Comparison of ENCODE assay signal across 1 cellular context in genomic region chr13:30408319-30409101, GRCh38.
TF ChIP-seq lines count a peak whose summit lies in the region.

No MANE protein-coding gene starts in this region.

TF ChIP-seq in HepG2, 621 proteins besides CTCF, POLR2A, EP300 and RAD21 (continued from another document and continues in another):
- no peak for TF ChIP-seq ZNF317 (CRISPR knock-in tag; IDR thresholded peaks at IDR 0.05)
- no peak for TF ChIP-seq CREB1 (IDR thresholded peaks at IDR 0.05)
- TF ChIP-seq CREB1 (CRISPR knock-in tag; IDR thresholded peaks at IDR 0.05) = no peak
- TF ChIP-seq BRCA1 (CRISPR knock-in tag; IDR thresholded peaks at IDR 0.05) = peak; percentile 44; the same call in 1 of the 2 replicates
- TF ChIP-seq SCMH1 (CRISPR knock-in tag; IDR thresholded peaks at IDR 0.05; ENCODE audit: borderline replicate concordance) = no peak
- no peak for TF ChIP-seq PRPF4 (IDR thresholded peaks at IDR 0.05; ENCODE audit: low read depth, low read length, poor library complexity, severe bottlenecking)
- TF ChIP-seq ZNF441 (CRISPR knock-in tag; IDR thresholded peaks at IDR 0.05; ENCODE audit: borderline replicate concordance) = peak; percentile 83; the same call in 1 of the 2 replicates
- TF ChIP-seq NFKB2 (CRISPR knock-in tag; IDR thresholded peaks at IDR 0.05; ENCODE audit: borderline replicate concordance) = peak; percentile 95; the same call in 1 of the 2 replicates
- TF ChIP-seq HNRNPLL (IDR thresholded peaks at IDR 0.05; ENCODE audit: low read depth, low read length, poor library complexity, severe bottlenecking) = peak; percentile 82
- TF ChIP-seq ZNF792 (CRISPR knock-in tag; IDR thresholded peaks at IDR 0.05) = no peak
- TF ChIP-seq ZBTB20 (CRISPR knock-in tag; IDR thresholded peaks at IDR 0.05; ENCODE audit: borderline replicate concordance, low read depth) = peak; percentile 85; the same call in 1 of the 2 replicates
- TF ChIP-seq ATF1 (CRISPR knock-in tag; IDR thresholded peaks at IDR 0.05) = no peak
- no peak for TF ChIP-seq ZNF567 (CRISPR knock-in tag; IDR thresholded peaks at IDR 0.05; ENCODE audit: borderline replicate concordance)
- peak; percentile 89 for TF ChIP-seq HOXA3 (CRISPR knock-in tag; IDR thresholded peaks at IDR 0.05)
- TF ChIP-seq SMAD3 (CRISPR knock-in tag; IDR thresholded peaks at IDR 0.05) = no peak
- no peak for TF ChIP-seq SOX6 (IDR thresholded peaks at IDR 0.05)
- TF ChIP-seq SOX6 (CRISPR knock-in tag; IDR thresholded peaks at IDR 0.05) = peak; percentile 59
- TF ChIP-seq FUBP1 (CRISPR knock-in tag; IDR thresholded peaks at IDR 0.05; ENCODE audit: borderline replicate concordance) = no peak
- no peak for TF ChIP-seq ZNF558 (CRISPR knock-in tag; IDR thresholded peaks at IDR 0.05; ENCODE audit: borderline replicate concordance)
- TF ChIP-seq GATAD1 (CRISPR knock-in tag; IDR thresholded peaks at IDR 0.05) = no peak
- peak; percentile 53 for TF ChIP-seq STAG1 (CRISPR knock-in tag; IDR thresholded peaks at IDR 0.05)
- TF ChIP-seq, protein P1, sequence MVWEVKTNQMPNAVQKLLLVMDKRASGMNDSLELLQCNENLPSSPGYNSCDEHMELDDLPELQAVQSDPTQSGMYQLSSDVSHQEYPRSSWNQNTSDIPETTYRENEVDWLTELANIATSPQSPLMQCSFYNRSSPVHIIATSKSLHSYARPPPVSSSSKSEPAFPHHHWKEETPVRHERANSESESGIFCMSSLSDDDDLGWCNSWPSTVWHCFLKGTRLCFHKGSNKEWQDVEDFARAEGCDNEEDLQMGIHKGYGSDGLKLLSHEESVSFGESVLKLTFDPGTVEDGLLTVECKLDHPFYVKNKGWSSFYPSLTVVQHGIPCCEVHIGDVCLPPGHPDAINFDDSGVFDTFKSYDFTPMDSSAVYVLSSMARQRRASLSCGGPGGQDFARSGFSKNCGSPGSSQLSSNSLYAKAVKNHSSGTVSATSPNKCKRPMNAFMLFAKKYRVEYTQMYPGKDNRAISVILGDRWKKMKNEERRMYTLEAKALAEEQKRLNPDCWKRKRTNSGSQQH (CRISPR knock-in tag; IDR thresholded peaks at IDR 0.05; ENCODE audit: low read depth) = no peak
- TF ChIP-seq, protein P2, sequence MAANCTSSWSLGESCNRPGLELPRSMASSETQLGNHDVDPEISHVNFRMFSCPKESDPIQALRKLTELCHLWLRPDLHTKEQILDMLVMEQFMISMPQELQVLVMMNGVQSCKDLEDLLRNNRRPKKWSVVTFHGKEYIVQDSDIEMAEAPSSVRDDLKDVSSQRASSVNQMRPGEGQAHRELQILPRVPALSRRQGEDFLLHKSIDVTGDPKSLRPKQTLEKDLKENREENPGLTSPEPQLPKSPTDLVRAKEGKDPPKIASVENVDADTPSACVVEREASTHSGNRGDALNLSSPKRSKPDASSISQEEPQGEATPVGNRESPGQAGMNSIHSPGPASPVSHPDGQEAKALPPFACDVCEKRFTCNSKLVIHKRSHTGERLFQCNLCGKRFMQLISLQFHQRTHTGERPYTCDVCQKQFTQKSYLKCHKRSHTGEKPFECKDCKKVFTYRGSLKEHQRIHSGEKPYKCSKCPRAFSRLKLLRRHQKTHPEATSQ (CRISPR knock-in tag; IDR thresholded peaks at IDR 0.05; ENCODE audit: borderline replicate concordance) = no peak
- TF ChIP-seq ZFP36L2 (CRISPR knock-in tag; IDR thresholded peaks at IDR 0.05) = no peak
- peak; percentile 61; the same call in 1 of the 2 replicates for TF ChIP-seq KDM2A (CRISPR knock-in tag; IDR thresholded peaks at IDR 0.05; ENCODE audit: borderline replicate concordance, low read depth)
- no peak for TF ChIP-seq POLR2AphosphoS2 (IDR thresholded peaks at IDR 0.05; ENCODE audit: low read depth, low read length)
- no peak for TF ChIP-seq ZNF577 (CRISPR knock-in tag; IDR thresholded peaks at IDR 0.05; ENCODE audit: borderline replicate concordance, low read depth)
- TF ChIP-seq NR2C2 (CRISPR knock-in tag; IDR thresholded peaks at IDR 0.05; ENCODE audit: borderline replicate concordance) = no peak
- 0 out of 2 replicates have a peak, but pooled peaks have one; percentile 15 for TF ChIP-seq HDAC2 (CRISPR knock-in tag; IDR thresholded peaks at IDR 0.05)
- TF ChIP-seq MXI1 (IDR thresholded peaks at IDR 0.05; ENCODE audit: borderline replicate concordance, low read depth, low read length) = peak; percentile 75; the same call in 1 of the 3 replicates
- no peak for TF ChIP-seq ZNF775 (CRISPR knock-in tag; IDR thresholded peaks at IDR 0.05; ENCODE audit: borderline replicate concordance)
- TF ChIP-seq, protein P3, sequence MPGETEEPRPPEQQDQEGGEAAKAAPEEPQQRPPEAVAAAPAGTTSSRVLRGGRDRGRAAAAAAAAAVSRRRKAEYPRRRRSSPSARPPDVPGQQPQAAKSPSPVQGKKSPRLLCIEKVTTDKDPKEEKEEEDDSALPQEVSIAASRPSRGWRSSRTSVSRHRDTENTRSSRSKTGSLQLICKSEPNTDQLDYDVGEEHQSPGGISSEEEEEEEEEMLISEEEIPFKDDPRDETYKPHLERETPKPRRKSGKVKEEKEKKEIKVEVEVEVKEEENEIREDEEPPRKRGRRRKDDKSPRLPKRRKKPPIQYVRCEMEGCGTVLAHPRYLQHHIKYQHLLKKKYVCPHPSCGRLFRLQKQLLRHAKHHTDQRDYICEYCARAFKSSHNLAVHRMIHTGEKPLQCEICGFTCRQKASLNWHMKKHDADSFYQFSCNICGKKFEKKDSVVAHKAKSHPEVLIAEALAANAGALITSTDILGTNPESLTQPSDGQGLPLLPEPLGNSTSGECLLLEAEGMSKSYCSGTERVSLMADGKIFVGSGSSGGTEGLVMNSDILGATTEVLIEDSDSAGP (CRISPR knock-in tag; IDR thresholded peaks at IDR 0.05; ENCODE audit: borderline replicate concordance) = peak; percentile 62
- no peak for TF ChIP-seq ZNF878 (CRISPR knock-in tag; IDR thresholded peaks at IDR 0.05)
- TF ChIP-seq SAFB2 (CRISPR knock-in tag; IDR thresholded peaks at IDR 0.05; ENCODE audit: borderline replicate concordance, low read depth) = 0 out of 2 replicates have a peak, but pooled peaks have one; percentile 43
- TF ChIP-seq HNRNPL (IDR thresholded peaks at IDR 0.05; ENCODE audit: low read depth, low read length) = no peak
- TF ChIP-seq, protein P4, sequence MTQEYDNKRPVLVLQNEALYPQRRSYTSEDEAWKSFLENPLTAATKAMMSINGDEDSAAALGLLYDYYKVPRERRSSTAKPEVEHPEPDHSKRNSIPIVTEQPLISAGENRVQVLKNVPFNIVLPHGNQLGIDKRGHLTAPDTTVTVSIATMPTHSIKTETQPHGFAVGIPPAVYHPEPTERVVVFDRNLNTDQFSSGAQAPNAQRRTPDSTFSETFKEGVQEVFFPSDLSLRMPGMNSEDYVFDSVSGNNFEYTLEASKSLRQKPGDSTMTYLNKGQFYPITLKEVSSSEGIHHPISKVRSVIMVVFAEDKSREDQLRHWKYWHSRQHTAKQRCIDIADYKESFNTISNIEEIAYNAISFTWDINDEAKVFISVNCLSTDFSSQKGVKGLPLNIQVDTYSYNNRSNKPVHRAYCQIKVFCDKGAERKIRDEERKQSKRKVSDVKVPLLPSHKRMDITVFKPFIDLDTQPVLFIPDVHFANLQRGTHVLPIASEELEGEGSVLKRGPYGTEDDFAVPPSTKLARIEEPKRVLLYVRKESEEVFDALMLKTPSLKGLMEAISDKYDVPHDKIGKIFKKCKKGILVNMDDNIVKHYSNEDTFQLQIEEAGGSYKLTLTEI (CRISPR knock-in tag; conservative IDR thresholded peaks at IDR 0.05) = no peak
- TF ChIP-seq ZNF557 (CRISPR knock-in tag; IDR thresholded peaks at IDR 0.05) = no peak
- no peak for TF ChIP-seq LCORL (IDR thresholded peaks at IDR 0.05)
- TF ChIP-seq LCORL (CRISPR knock-in tag; IDR thresholded peaks at IDR 0.05) = peak; percentile 63
- TF ChIP-seq, protein P5, sequence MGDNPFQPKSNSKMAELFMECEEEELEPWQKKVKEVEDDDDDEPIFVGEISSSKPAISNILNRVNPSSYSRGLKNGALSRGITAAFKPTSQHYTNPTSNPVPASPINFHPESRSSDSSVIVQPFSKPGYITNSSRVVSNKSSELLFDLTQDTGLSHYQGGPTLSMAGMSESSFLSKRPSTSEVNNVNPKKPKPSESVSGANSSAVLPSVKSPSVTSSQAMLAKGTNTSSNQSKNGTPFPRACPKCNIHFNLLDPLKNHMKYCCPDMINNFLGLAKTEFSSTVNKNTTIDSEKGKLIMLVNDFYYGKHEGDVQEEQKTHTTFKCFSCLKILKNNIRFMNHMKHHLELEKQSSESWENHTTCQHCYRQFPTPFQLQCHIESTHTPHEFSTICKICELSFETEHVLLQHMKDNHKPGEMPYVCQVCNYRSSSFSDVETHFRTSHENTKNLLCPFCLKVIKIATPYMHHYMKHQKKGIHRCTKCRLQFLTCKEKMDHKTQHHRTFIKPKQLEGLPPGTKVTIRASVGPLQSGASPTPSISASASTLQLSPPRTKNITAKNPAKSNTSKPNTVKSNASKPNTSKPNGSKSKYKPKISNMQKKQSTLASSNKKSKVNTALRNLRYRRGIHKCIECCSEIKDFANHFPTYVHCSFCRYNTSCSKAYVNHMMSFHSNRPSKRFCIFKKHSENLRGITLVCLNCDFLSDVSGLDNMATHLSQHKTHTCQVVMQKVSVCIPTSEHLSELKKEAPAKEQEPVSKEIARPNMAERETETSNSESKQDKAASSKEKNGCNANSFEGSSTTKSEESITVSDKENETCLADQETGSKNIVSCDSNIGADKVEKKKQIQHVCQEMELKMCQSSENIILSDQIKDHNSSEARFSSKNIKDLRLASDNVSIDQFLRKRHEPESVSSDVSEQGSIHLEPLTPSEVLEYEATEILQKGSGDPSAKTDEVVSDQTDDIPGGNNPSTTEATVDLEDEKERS (CRISPR knock-in tag; IDR thresholded peaks at IDR 0.05) = peak; percentile 57; the same call in 1 of the 2 replicates
- TF ChIP-seq PCBP1 (IDR thresholded peaks at IDR 0.05; ENCODE audit: borderline replicate concordance, low read depth, low read length) = no peak
- 0 out of 2 replicates have a peak, but pooled peaks have one; percentile 30 for TF ChIP-seq FOXC1 (CRISPR knock-in tag; IDR thresholded peaks at IDR 0.05; ENCODE audit: borderline replicate concordance)
- TF ChIP-seq SNAPC5 (CRISPR knock-in tag; IDR thresholded peaks at IDR 0.05; ENCODE audit: borderline replicate concordance) = no peak
- peak; percentile 80 for TF ChIP-seq ZFX (CRISPR knock-in tag; IDR thresholded peaks at IDR 0.05; ENCODE audit: low read depth)
- peak; percentile 49; the same call in 1 of the 2 replicates for TF ChIP-seq POGZ (CRISPR knock-in tag; IDR thresholded peaks at IDR 0.05)
- TF ChIP-seq ZBTB4 (CRISPR knock-in tag; IDR thresholded peaks at IDR 0.05; ENCODE audit: borderline replicate concordance) = no peak
- peak; percentile 72 for TF ChIP-seq E2F1 (CRISPR knock-in tag; IDR thresholded peaks at IDR 0.05)
- TF ChIP-seq SYNCRIP (IDR thresholded peaks at IDR 0.05; ENCODE audit: insufficient read depth, low read depth, low read length) = no peak
- TF ChIP-seq ZNF44 (CRISPR knock-in tag; IDR thresholded peaks at IDR 0.05) = no peak
- TF ChIP-seq, protein P6, sequence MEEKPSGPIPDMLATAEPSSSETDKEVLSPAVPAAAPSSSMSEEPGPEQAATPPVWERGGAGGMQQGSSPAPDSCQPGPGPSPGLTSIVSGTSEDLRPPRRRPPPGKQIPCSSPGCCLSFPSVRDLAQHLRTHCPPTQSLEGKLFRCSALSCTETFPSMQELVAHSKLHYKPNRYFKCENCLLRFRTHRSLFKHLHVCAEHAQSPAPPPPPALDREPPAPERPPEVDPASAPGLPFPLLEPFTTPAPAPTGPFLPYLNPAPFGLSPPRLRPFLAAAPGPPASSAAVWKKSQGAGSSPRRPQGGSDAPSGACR (CRISPR knock-in tag; IDR thresholded peaks at IDR 0.05) = no peak
